In genomic region chr4:158261480-158261879, GRCh38 we compare ENCODE assay signal across 1 cellular context.
TF ChIP-seq lines count a peak whose summit lies in the region.

No MANE protein-coding gene starts in this region.

TF ChIP-seq in H1, 55 proteins besides CTCF, POLR2A, EP300 and RAD21 (continued from another document):
- TF ChIP-seq BRCA1 (IDR thresholded peaks at IDR 0.05; ENCODE audit: low read depth, low read length) = no peak
- peak; percentile 91 for TF ChIP-seq POU5F1 (IDR thresholded peaks at IDR 0.05; ENCODE audit: low read depth, low read length)
- no peak for TF ChIP-seq NRF1 (IDR thresholded peaks at IDR 0.05; ENCODE audit: low read depth, low read length)
- peak in 1 of 2 experiments; percentile 68 for TF ChIP-seq BCL11A (IDR thresholded peaks at IDR 0.05; ENCODE audit: low read depth in 2 of 2, low read length in 2 of 2)
- peak; percentile 67 for TF ChIP-seq NANOG (IDR thresholded peaks at IDR 0.05; ENCODE audit: insufficient read depth, low read depth, low read length, poor library complexity, severe bottlenecking)
- TF ChIP-seq, protein P1, sequence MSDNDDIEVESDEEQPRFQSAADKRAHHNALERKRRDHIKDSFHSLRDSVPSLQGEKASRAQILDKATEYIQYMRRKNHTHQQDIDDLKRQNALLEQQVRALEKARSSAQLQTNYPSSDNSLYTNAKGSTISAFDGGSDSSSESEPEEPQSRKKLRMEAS (IDR thresholded peaks at IDR 0.05) = no peak
- TF ChIP-seq CREB1 (IDR thresholded peaks at IDR 0.05) = no peak
- no peak for TF ChIP-seq BACH1 (IDR thresholded peaks at IDR 0.05; ENCODE audit: low read length)
- peak; percentile 44 for TF ChIP-seq CHD7 (IDR thresholded peaks at IDR 0.05; ENCODE audit: insufficient replicate concordance, low read length)
- no peak for TF ChIP-seq E2F6 (IDR thresholded peaks at IDR 0.05)
